1 cellular context compared by ENCODE assay signal in genomic region chr13:99237981-99238662, GRCh38.
TF ChIP-seq lines count a peak whose summit lies in the region.

No MANE protein-coding gene starts in this region.

TF ChIP-seq in GM12878, 131 proteins besides CTCF, POLR2A, EP300 and RAD21:
- TF ChIP-seq IKZF1 (conservative IDR thresholded peaks at IDR 0.05) (peak; percentile 67), NBN (IDR thresholded peaks at IDR 0.05) (no peak), TAF1 (IDR thresholded peaks at IDR 0.05; ENCODE audit: borderline replicate concordance, low read depth, low read length) (no peak), FOXM1 (IDR thresholded peaks at IDR 0.05; ENCODE audit: low read depth, low read length) (0 out of 2 replicates have a peak, but pooled peaks have one; percentile 27), ZNF207 (IDR thresholded peaks at IDR 0.05; ENCODE audit: borderline replicate concordance) (no peak), JUND (IDR thresholded peaks at IDR 0.05; ENCODE audit: low read depth, low read length) (0 out of 2 replicates have a peak, but pooled peaks have one; percentile 20), BHLHE40 (IDR thresholded peaks at IDR 0.05; ENCODE audit: borderline replicate concordance in 1 of 2, low read depth in 2 of 2, low read length in 1 of 2) (no peak), NFYA (IDR thresholded peaks at IDR 0.05; ENCODE audit: borderline replicate concordance, low read depth, low read length) (no peak), MTA2 (IDR thresholded peaks at IDR 0.05; ENCODE audit: low read depth) (peak; percentile 50; the same call in 1 of the 2 replicates), IRF5 (IDR thresholded peaks at IDR 0.05; ENCODE audit: borderline replicate concordance) (no peak), JUNB (IDR thresholded peaks at IDR 0.05) (peak; percentile 78), RUNX3 (IDR thresholded peaks at IDR 0.05; ENCODE audit: low read length) (peak; percentile 89), SREBF2 (IDR thresholded peaks at IDR 0.05; ENCODE audit: low read length) (no peak), IKZF2 (IDR thresholded peaks at IDR 0.05) (peak; percentile 56 to 61; a peak in 2 of 4 replicates), CREM (IDR thresholded peaks at IDR 0.05; ENCODE audit: low read depth) (peak; percentile 24; the same call in 1 of the 2 replicates), SIX5 (IDR thresholded peaks at IDR 0.05; ENCODE audit: low read depth, low read length, severe bottlenecking) (no peak), MYC (IDR thresholded peaks at IDR 0.05; ENCODE audit: insufficient read depth, insufficient read length, insufficient replicate concordance, low read length, severe bottlenecking) (no peak), NR2C1 (IDR thresholded peaks at IDR 0.05) (peak; percentile 38; the same call in 1 of the 2 replicates), HSF1 (IDR thresholded peaks at IDR 0.05; ENCODE audit: low read depth, low read length) (no peak), TCF12 (IDR thresholded peaks at IDR 0.05; ENCODE audit: low read depth, low read length) (no peak), YY1 (IDR thresholded peaks at IDR 0.05; ENCODE audit: low read depth, low read length) (peak; percentile 26; the same call in 1 of the 2 replicates), MEF2B (IDR thresholded peaks at IDR 0.05; ENCODE audit: partially characterized antibody, poor library complexity, severe bottlenecking) (peak; percentile 46), ZNF622 (IDR thresholded peaks at IDR 0.05) (no peak), HCFC1 (IDR thresholded peaks at IDR 0.05; ENCODE audit: low read length) (no peak), GATAD2B (conservative IDR thresholded peaks at IDR 0.05; ENCODE audit: low read depth) (0 out of 2 replicates have a peak, but pooled peaks have one; percentile 16), PAX5 (IDR thresholded peaks at IDR 0.05; ENCODE audit: borderline replicate concordance, low read depth, low read length) (no peak), BCL11A (IDR thresholded peaks at IDR 0.05; ENCODE audit: low read depth, low read length) (peak; percentile 24; the same call in 1 of the 2 replicates), ZSCAN29 (IDR thresholded peaks at IDR 0.05) (no peak), EZH2 (IDR thresholded peaks at IDR 0.05; ENCODE audit: borderline replicate concordance, control insufficient read depth, low read depth, low read length) (no peak), RBBP5 (conservative IDR thresholded peaks at IDR 0.05) (no peak), CHD2 (IDR thresholded peaks at IDR 0.05; ENCODE audit: borderline replicate concordance, low read depth, low read length) (no peak), GABPA (IDR thresholded peaks at IDR 0.05; ENCODE audit: low read depth) (peak; percentile 36; the same call in 1 of the 2 replicates), CBFB (IDR thresholded peaks at IDR 0.05; ENCODE audit: low read depth) (peak; percentile 63; the same call in 1 of the 2 replicates), CUX1 (IDR thresholded peaks at IDR 0.05; ENCODE audit: insufficient replicate concordance, low read depth, low read length) (no peak), NR2F1 (conservative IDR thresholded peaks at IDR 0.05) (peak; percentile 20; the same call in 1 of the 2 replicates), RELB (IDR thresholded peaks at IDR 0.05; ENCODE audit: low read depth) (peak; percentile 50; the same call in 1 of the 2 replicates), RAD51 (IDR thresholded peaks at IDR 0.05) (no peak), NFIC (IDR thresholded peaks at IDR 0.05; ENCODE audit: low read depth, low read length) (peak; percentile 36; the same call in 1 of the 2 replicates), IRF4 (IDR thresholded peaks at IDR 0.05; ENCODE audit: low read depth, low read length) (peak; percentile 71; the same call in 1 of the 2 replicates), SMAD1 (IDR thresholded peaks at IDR 0.05; ENCODE audit: low read depth, partially characterized antibody) (no peak), EED (IDR thresholded peaks at IDR 0.05; ENCODE audit: low read depth) (peak; percentile 73), IRF3 (IDR thresholded peaks at IDR 0.05) (no peak), ZNF687 (IDR thresholded peaks at IDR 0.05) (0 out of 2 replicates have a peak, but pooled peaks have one; percentile 29)
